17 cellular contexts compared by ENCODE assay signal in the genomic region with DNA sequence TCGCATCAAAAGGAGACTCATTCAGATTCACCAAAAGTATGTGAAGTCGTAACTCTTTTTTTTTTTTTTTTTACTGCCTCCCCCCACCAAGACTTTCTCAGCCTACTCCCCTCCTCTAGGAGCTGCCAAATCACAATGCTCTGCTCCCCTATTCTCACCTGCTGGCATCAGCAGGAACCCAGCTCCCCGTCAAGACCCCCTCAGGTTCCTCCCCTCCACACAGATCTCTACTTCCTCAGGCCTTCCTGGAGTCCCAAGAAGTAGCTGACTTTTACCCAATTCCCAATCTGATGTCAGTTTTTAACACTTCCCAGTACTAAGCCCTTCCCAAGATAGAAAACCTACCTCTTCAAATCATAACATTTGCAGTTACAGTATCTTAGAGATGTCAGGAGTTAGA. TPM values are rescaled to one million over a fixed set of nuclear protein-coding genes. Genes with fewer than 3 reads are reported as not detected.
DNase-seq lines count a peak whose midpoint lies in the region; ATAC-seq, FAIRE-seq and TF ChIP-seq lines count a peak whose summit lies in the region.
"Had no signal": no experiment of that assay in that cellular context is flagged by ENCODE, and none has a peak within 500 bp of the region (broad histone marks: within the 10 kb centered on the region; RNA-seq: fewer than 3 reads in every experiment).

No MANE protein-coding gene starts in this region.

- dilution Hi-C loops in IMR-90 (cut with HindIII; ENCODE audit: low sequenced_read_pairs, unreplicated experiment): no loop called here

- TF ChIP-seq EP300 in HepG2 (IDR thresholded peaks at IDR 0.05; ENCODE audit: low read depth in 2 of 2, low read length in 2 of 2): no peak
- TF ChIP-seq EP300 in HepG2 (CRISPR knock-in tag; IDR thresholded peaks at IDR 0.05; ENCODE audit: borderline replicate concordance): no peak

- TF ChIP-seq RAD21 in HepG2 (CRISPR knock-in tag; IDR thresholded peaks at IDR 0.05): no peak
- no peak for TF ChIP-seq RAD21 in IMR-90 (IDR thresholded peaks at IDR 0.05; ENCODE audit: low read length)

- H3K4me1 ChIP-seq in HepG2 (ENCODE audit: insufficient read depth, low read length) (peaks cover 74% of the 10 kb centered on the region), right lobe of liver (peaks cover 0 to 12% (median 0%) of the 10 kb centered on the region in 4 donors), IMR-90 (ENCODE audit: control insufficient read depth, insufficient read depth, low read length) (peaks cover 16% of the 10 kb centered on the region), mesendoderm (ENCODE audit: control insufficient read depth, low read depth, low read length) (no peaks in the 10 kb centered on the region)
- H3K4me1 ChIP-seq in effector memory CD4-positive, alpha-beta T cell (ENCODE audit: control insufficient read depth, insufficient read depth, low read length, poor library complexity, severe bottlenecking): peaks cover 8% of the 10 kb centered on the region
- H3K4me1 ChIP-seq: BLaER1 had no signal

- ATAC-seq in HepG2 (no peak), right lobe of liver (no peak), IMR-90 (ENCODE audit: low read depth) (no peak), HG03460 (IDR thresholded peaks at IDR 0.05; ENCODE audit: unreplicated experiment) (no peak)
- ATAC-seq: PC-3 had no signal

- H3K18ac ChIP-seq in IMR-90 (ENCODE audit: low read depth, low read length): peak overlapping the region; percentile 33
- H3K18ac ChIP-seq in mesendoderm (ENCODE audit: low read length): no peak overlapping the region

- H3K9me1 ChIP-seq in IMR-90 (ENCODE audit: insufficient read depth, low read length): peaks cover 7% of the 10 kb centered on the region; the same call in 1 of the 2 replicates

- H3K79me1 ChIP-seq in IMR-90 (ENCODE audit: low read depth in 1 of 2, low read length in 2 of 2) (peaks cover 34 to 62% of the 10 kb centered on the region in 2 experiments), mesendoderm (ENCODE audit: low read length) (no peaks in the 10 kb centered on the region)

- peaks cover 95% of the 10 kb centered on the region for H3K79me2 ChIP-seq in HepG2 (ENCODE audit: insufficient read depth, low read length)
- H3K79me2 ChIP-seq in mesendoderm (ENCODE audit: control insufficient read depth, insufficient read depth, low read length): no peaks in the 10 kb centered on the region

- H3K4me2 ChIP-seq in HepG2 (ENCODE audit: low read depth, low read length) (no peak overlapping the region), IMR-90 (ENCODE audit: low read depth, low read length) (no peak overlapping the region), mesendoderm (ENCODE audit: low read length) (no peak overlapping the region)
- H3K4me2 ChIP-seq: BLaER1 had no signal

- H3K14ac ChIP-seq in IMR-90 (replicated peaks; ENCODE audit: low read depth, low read length): 0 out of 2 replicates have a peak overlapping the region, but pooled peaks have one; percentile 38

- H3K56ac ChIP-seq in IMR-90 (ENCODE audit: extremely low read depth, insufficient read depth, low read length): no peak overlapping the region
- H3K56ac ChIP-seq in mesendoderm (ENCODE audit: low read length): no peak overlapping the region

- H4K5ac ChIP-seq in IMR-90 (ENCODE audit: low read depth, low read length) (no peak overlapping the region; the same call in 1 of the 2 replicates), mesendoderm (ENCODE audit: low read length) (no peak overlapping the region)

- H3K36me3 ChIP-seq in HepG2 (replicated peaks in 1 of 2; ENCODE audit: control insufficient read depth in 1 of 2, insufficient read depth in 2 of 2, low read length in 2 of 2) (peaks cover 2 to 41% of the 10 kb centered on the region in 2 experiments), right lobe of liver (no peaks in the 10 kb centered on the region), IMR-90 (ENCODE audit: control insufficient read depth, insufficient read depth, low read length) (no peaks in the 10 kb centered on the region), mesendoderm (ENCODE audit: control insufficient read depth, insufficient read depth, low read length) (no peaks in the 10 kb centered on the region)
- H3K36me3 ChIP-seq in effector memory CD4-positive, alpha-beta T cell (ENCODE audit: control insufficient read depth, insufficient read depth, low read length): no peaks in the 10 kb centered on the region
- H3K36me3 ChIP-seq: BLaER1 had no signal

- H2BK15ac ChIP-seq in IMR-90 (ENCODE audit: low read depth, low read length) (peak overlapping the region; percentile 70; the same call in 2 of the 3 replicates), mesendoderm (replicated peaks; ENCODE audit: low read depth) (no peak overlapping the region)

- H3K9me3 ChIP-seq in HepG2 (ENCODE audit: low read length) (no peaks in the 10 kb centered on the region), right lobe of liver (no peaks in the 10 kb centered on the region), IMR-90 (ENCODE audit: control insufficient read depth, insufficient read depth, low read length) (no peaks in the 10 kb centered on the region)
- H3K9me3 ChIP-seq in effector memory CD4-positive, alpha-beta T cell (ENCODE audit: control insufficient read depth, low read length): no peaks in the 10 kb centered on the region
- H3K9me3 ChIP-seq: BLaER1 had no signal

- H3K4me3 Mint-ChIP-seq in dendritic cell treated with granulocyte-macrophage colony-stimulating factor and Interleukin-4, amounts not matched to agents 40 ng/mL and 50 ng/mL, for 4 days: no peak overlapping the region

- H2AFZ ChIP-seq in HepG2 (ENCODE audit: low read length): no peak overlapping the region
- H2AFZ ChIP-seq in IMR-90 (replicated peaks; ENCODE audit: low read length, poor library complexity): no peak overlapping the region

- intact Hi-C loops in HepG2 (cut with micrococcal nuclease; ENCODE audit: unreplicated experiment): no loop called here
- intact Hi-C loops in right lobe of liver (cut with DNase I): no loop called here
- intact Hi-C loops in IMR-90 (cut with micrococcal nuclease): loop anchor here (5.0 kb wide), 1 partner anchor 352 kb away; no protein-coding TSS in a partner anchor
- intact Hi-C loops in dendritic cell treated with granulocyte-macrophage colony-stimulating factor and Interleukin-4, amounts not matched to agents 40 ng/mL and 50 ng/mL, for 4 days (cut with micrococcal nuclease): loop anchor here (2.0 kb wide), 1 partner anchor 58 kb away; no protein-coding TSS in a partner anchor

- H3K27ac ChIP-seq in HepG2 (ENCODE audit: extremely low read length, insufficient read depth, low read length) (no peak overlapping the region), right lobe of liver (no peak overlapping the region), IMR-90 (ENCODE audit: insufficient read depth, low read length) (no peak overlapping the region), mesendoderm (ENCODE audit: low read depth, low read length) (no peak overlapping the region)
- H3K27ac ChIP-seq in effector memory CD4-positive, alpha-beta T cell (ENCODE audit: insufficient read depth, low read length, poor library complexity, severe bottlenecking): no peak overlapping the region
- H3K27ac ChIP-seq: BLaER1 had no signal

- FAIRE-seq in HepG2 (lab: Jason Lieb, UNC): no peak

- peak overlapping the region; percentile 99 for H3K27ac Mint-ChIP-seq in dendritic cell treated with granulocyte-macrophage colony-stimulating factor and Interleukin-4, amounts not matched to agents 40 ng/mL and 50 ng/mL, for 4 days

- H3K36me3 Mint-ChIP-seq in dendritic cell treated with granulocyte-macrophage colony-stimulating factor and Interleukin-4, amounts not matched to agents 40 ng/mL and 50 ng/mL, for 4 days (ENCODE audit: low read depth): peaks cover 76% of the 10 kb centered on the region

- no peaks in the 10 kb centered on the region for H3K9me3 Mint-ChIP-seq in dendritic cell treated with granulocyte-macrophage colony-stimulating factor and Interleukin-4, amounts not matched to agents 40 ng/mL and 50 ng/mL, for 4 days

- peak overlapping the region; percentile 68; the same call in 1 of the 2 replicates for H3K4ac ChIP-seq in IMR-90 (ENCODE audit: low read depth, low read length)
- H3K4ac ChIP-seq in mesendoderm (ENCODE audit: low read depth, low read length): no peak overlapping the region

- H2BK120ac ChIP-seq in IMR-90 (ENCODE audit: low read depth, low read length) (peak overlapping the region; percentile 75), mesendoderm (ENCODE audit: low read depth, low read length) (no peak overlapping the region)

- H3K4me1 Mint-ChIP-seq in dendritic cell treated with granulocyte-macrophage colony-stimulating factor and Interleukin-4, amounts not matched to agents 40 ng/mL and 50 ng/mL, for 4 days (ENCODE audit: low read depth): peaks cover 77% of the 10 kb centered on the region

- H3K23ac ChIP-seq in IMR-90 (ENCODE audit: low read depth, low read length) (0 out of 2 replicates have a peak overlapping the region, but pooled peaks have one; percentile 38), mesendoderm (ENCODE audit: low read length) (no peak overlapping the region)

- H3K27me3 Mint-ChIP-seq in dendritic cell treated with granulocyte-macrophage colony-stimulating factor and Interleukin-4, amounts not matched to agents 40 ng/mL and 50 ng/mL, for 4 days: no peaks in the 10 kb centered on the region

- in situ Hi-C loops in HepG2 (cut with HindIII; ENCODE audit: extremely low pct_ligation_motif_present, low pct_unique_long_range_greater_than_20kb) (no loop called here), IMR-90 (cut with MboI; ENCODE audit: low sequenced_read_pairs) (loop anchor here (5.0 kb wide), 1 partner anchor 73 kb away; no protein-coding TSS in a partner anchor)

- TF ChIP-seq POLR2A in HepG2 (IDR thresholded peaks at IDR 0.05; ENCODE audit: insufficient read depth in 1 of 2, low read depth in 2 of 2, low read length in 2 of 2) (no peak), right lobe of liver (IDR thresholded peaks at IDR 0.05) (no peak), IMR-90 (IDR thresholded peaks at IDR 0.05; ENCODE audit: low read depth, low read length) (no peak)

- H3K9ac ChIP-seq in HepG2 (ENCODE audit: insufficient read depth, low read depth, low read length) (no peak overlapping the region), IMR-90 (ENCODE audit: low read depth, low read length) (no peak overlapping the region), mesendoderm (ENCODE audit: low read length) (no peak overlapping the region)
- H3K9ac ChIP-seq: BLaER1 had no signal

- no peak overlapping the region for H2AK9ac ChIP-seq in IMR-90 (replicated peaks; ENCODE audit: low read depth, low read length, poor library complexity)

- H4K20me1 ChIP-seq in HepG2 (ENCODE audit: insufficient read depth, low read length): peaks cover 3% of the 10 kb centered on the region; the same call in 1 of the 2 replicates
- H4K20me1 ChIP-seq in IMR-90 (ENCODE audit: insufficient read depth, low read length): no peaks in the 10 kb centered on the region
- H4K20me1 ChIP-seq: BLaER1 had no signal

- H3K27me3 ChIP-seq in HepG2 (ENCODE audit: control insufficient read depth in 1 of 2, insufficient read depth in 2 of 2, low read length in 2 of 2) (no peaks in the 10 kb centered on the region), right lobe of liver (no peaks in the 10 kb centered on the region), IMR-90 (ENCODE audit: control insufficient read depth, insufficient read depth, low read length) (no peaks in the 10 kb centered on the region), mesendoderm (ENCODE audit: insufficient read depth, low read length, poor library complexity) (no peaks in the 10 kb centered on the region)
- H3K27me3 ChIP-seq in effector memory CD4-positive, alpha-beta T cell (replicated peaks; ENCODE audit: control insufficient read depth, insufficient read depth, low read length, poor library complexity, severe bottlenecking): no peaks in the 10 kb centered on the region
- H3K27me3 ChIP-seq: BLaER1 had no signal

- H4K91ac ChIP-seq in IMR-90 (ENCODE audit: insufficient read depth, low read depth, low read length): peak overlapping the region; percentile 55

- H2AK5ac ChIP-seq in IMR-90 (ENCODE audit: low read depth, low read length): peak overlapping the region; percentile 66
- H2AK5ac ChIP-seq in mesendoderm (ENCODE audit: low read length): no peak overlapping the region

- H2BK5ac ChIP-seq in IMR-90 (ENCODE audit: low read depth, low read length, poor library complexity, severe bottlenecking) (no peak overlapping the region), mesendoderm (ENCODE audit: low read length) (no peak overlapping the region)

- peak overlapping the region; percentile 77 for H2BK20ac ChIP-seq in IMR-90 (ENCODE audit: low read depth, low read length)

- POLR2A ChIA-PET in HepG2 (lab: Yijun Ruan, JAX): interaction anchor here (0.6 to 1.4 kb wide), 2 partner anchors 10 to 47 kb away, joined by 3 to 4 read pairs; no protein-coding TSS in a partner anchor
- POLR2A ChIA-PET in IMR-90 (lab: Charles Lee; ENCODE audit: unreplicated experiment): no interaction called here

- DNase-seq in HepG2 (ENCODE audit: low spot score) (no peak), right lobe of liver (no peak), IMR-90 (no peak), mesendoderm (no peak)
- DNase-seq in effector memory CD4-positive, alpha-beta T cell: no peak
- DNase-seq: DMS 273 treated with DMSO at 0.1 percent for 48 hours; GOT3; Karpas-422; NCI-H1436; NCI-H2081 treated with DMSO at 0.1 percent for 48 hours; NCI-H2227 treated with DMSO at 0.1 percent for 48 hours; NCI-H526 treated with DMSO at 0.1 percent for 48 hours; NK-92 treated with Interleukin-12 subunit alpha and Interleukin-12 subunit beta, amount 100 ng/mL, for 24 hours; PC-3 had no signal

- H3K4me3 ChIP-seq in HepG2 (replicated peaks in 1 of 3; ENCODE audit: insufficient read depth in 1 of 3, low read depth in 2 of 3, low read length in 3 of 3): no peak overlapping the region
- H3K4me3 ChIP-seq in right lobe of liver: no peak overlapping the region
- H3K4me3 ChIP-seq in IMR-90 (ENCODE audit: insufficient read depth, low read depth, low read length): no peak overlapping the region
- no peak overlapping the region for H3K4me3 ChIP-seq in mesendoderm (ENCODE audit: low read length)
- H3K4me3 ChIP-seq in effector memory CD4-positive, alpha-beta T cell (ENCODE audit: insufficient read depth, low read depth, low read length, poor library complexity, severe bottlenecking): no peak overlapping the region
- H3K4me3 ChIP-seq: BLaER1 had no signal

- BruUV-seq in HepG2 (replicated peaks; lab: Mats Ljungman, UMichigan) (no TSS peak), IMR-90 (replicated peaks; lab: Mats Ljungman, UMichigan) (no TSS peak)

- 99% methylated on average over 3 of the region's 3 CpGs for WGBS in HepG2 (ENCODE audit: low lambda C conversion rate)
- WGBS in right lobe of liver (ENCODE audit: insufficient coverage, low coverage, low lambda C conversion rate, missing lambda C conversion rate): 78% methylated on average over 3 of the region's 3 CpGs
- 88% methylated on average over 3 of the region's 3 CpGs; no CpG with 5 or more reads in 1 of the 2 experiments for WGBS in IMR-90 (ENCODE audit: extremely low coverage in 2 of 2, insufficient read length in 1 of 2), 2 experiments
- no CpG with 5 or more reads among the region's 3 CpGs for WGBS in mesendoderm (ENCODE audit: extremely low coverage, insufficient coverage, low lambda C conversion rate)

- H4K8ac ChIP-seq in IMR-90 (ENCODE audit: low read depth in 2 of 2, low read length in 2 of 2) (peak overlapping the region in 1 of 2 experiments; percentile 65; a peak in 2 of 4 replicates), mesendoderm (ENCODE audit: low read depth, low read length) (no peak overlapping the region)

- CTCF ChIA-PET in HepG2 (lab: Yijun Ruan, JAX; ENCODE audit: low intra/inter-chr PET ratio, low total read pairs) (interaction anchor here (1.1 kb wide), 1 partner anchor 59 kb away, joined by 3 read pairs; no protein-coding TSS in a partner anchor), IMR-90 (lab: Yijun Ruan, JAX) (no interaction called here)

- no peak for TF ChIP-seq CTCF in HepG2 (CRISPR knock-in tag; IDR thresholded peaks at IDR 0.05)
- no peak for TF ChIP-seq CTCF in right lobe of liver (IDR thresholded peaks at IDR 0.05)
- TF ChIP-seq CTCF in IMR-90 (conservative IDR thresholded peaks at IDR 0.05; ENCODE audit: low read depth, low read length): no peak

RNA-seq across cellular contexts. Expression of a gene that starts 39.3 kb away (rescaled TPM):
- total RNA-seq in HepG2 (2016; rRNA removed; fragmentation: Illumina TruSeq; extraction: Trizol) (115 and 183 TPM in 2 replicates), right lobe of liver (1 to 10 TPM; 2.2 to 8.0 (median 2.9) TPM), IMR-90 (2012; rRNA removed) (17.0 and 25.0 TPM in 2 replicates)
- total RNA-seq in HepG2 (2016; cell fraction: cytosol; rRNA removed; fragmentation: Illumina TruSeq; extraction: Trizol; ENCODE audit: low read depth): 16.6 and 18.3 TPM in 2 replicates
- total RNA-seq in HepG2 (2016; cell fraction: insoluble cytoplasmic fraction; rRNA removed; fragmentation: Illumina TruSeq; extraction: Trizol): 116 and 185 TPM in 2 replicates
- 53.6 and 60.8 TPM in 2 replicates for total RNA-seq in HepG2 (2016; cell fraction: membrane; rRNA removed; fragmentation: Illumina TruSeq; extraction: Trizol)
- total RNA-seq in HepG2 (2016; cell fraction: nucleus; rRNA removed; fragmentation: Illumina TruSeq; extraction: Trizol): 89.7 and 91.5 TPM in 2 replicates
- polyA plus RNA-seq in HepG2 (2011; rRNA removed) (37.8 and 58.2 TPM in 2 replicates), IMR-90 (2012; rRNA removed) (5.0 and 6.2 TPM in 2 replicates)
- 24.3 and 29.8 TPM in 2 replicates for polyA plus RNA-seq in HepG2 (2011; cell fraction: cytosol; rRNA removed)
- polyA plus RNA-seq in HepG2 (2011; cell fraction: nucleus; rRNA removed): 13.1 and 14.2 TPM in 2 replicates
- polyA plus RNA-seq in HepG2 (2012): 54.6 and 95.7 TPM in 2 replicates
- 6.1 and 6.7 TPM in 2 replicates for polyA plus RNA-seq in HepG2 (2016; cell fraction: cytosol; fragmentation: Illumina TruSeq; extraction: Trizol; ENCODE audit: low read depth)
- 150 and 162 TPM in 2 replicates for polyA plus RNA-seq in HepG2 (2016; cell fraction: insoluble cytoplasmic fraction; fragmentation: Illumina TruSeq; extraction: Trizol; ENCODE audit: low read depth)
- polyA plus RNA-seq in HepG2 (2016; cell fraction: membrane; fragmentation: Illumina TruSeq; extraction: Trizol; ENCODE audit: low read depth): 21.3 and 24.5 TPM in 2 replicates
- 65.9 and 66.3 TPM in 2 replicates for polyA plus RNA-seq in HepG2 (2016; cell fraction: nucleus; fragmentation: Illumina TruSeq; extraction: Trizol; ENCODE audit: insufficient read depth, low read depth)
- 8.2 and 55.6 TPM in 2 replicates for polyA minus RNA-seq in HepG2 (2011; rRNA and poly(A)+ RNA removed; ENCODE audit: low replicate concordance)
- polyA minus RNA-seq in HepG2 (2011; cell fraction: cytosol; rRNA and poly(A)+ RNA removed): 60.4 and 69.2 TPM in 2 replicates
- polyA minus RNA-seq in HepG2 (2011; cell fraction: nucleus; rRNA and poly(A)+ RNA removed): 134 and 144 TPM in 2 replicates
- polyA plus RNA-seq in IMR-90 (2012; cell fraction: cytosol; rRNA removed): 1.0 and 1.2 TPM in 2 replicates
- 0.46 and 3.5 TPM in 2 replicates for polyA plus RNA-seq in IMR-90 (2012; cell fraction: nucleus; rRNA removed; ENCODE audit: low replicate concordance)
- 5.2 TPM for polyA plus RNA-seq in mesendoderm (2013, experiment 1 of 2)
- 4.9 TPM for polyA plus RNA-seq in mesendoderm (2013, experiment 2 of 2)

Comparison
In these comparisons a context has a peak if more than half of its experiments do, and no peak if none do; other contexts are left out.
1. intact Hi-C loops: an anchor here in IMR-90 (5.0 kb wide) and dendritic cell treated with granulocyte-macrophage colony-stimulating factor and Interleukin-4, amounts not matched to agents 40 ng/mL and 50 ng/mL, for 4 days (2.0 kb wide); none called in HepG2 and right lobe of liver.